19 cellular contexts compared by ENCODE assay signal in the genomic region with DNA sequence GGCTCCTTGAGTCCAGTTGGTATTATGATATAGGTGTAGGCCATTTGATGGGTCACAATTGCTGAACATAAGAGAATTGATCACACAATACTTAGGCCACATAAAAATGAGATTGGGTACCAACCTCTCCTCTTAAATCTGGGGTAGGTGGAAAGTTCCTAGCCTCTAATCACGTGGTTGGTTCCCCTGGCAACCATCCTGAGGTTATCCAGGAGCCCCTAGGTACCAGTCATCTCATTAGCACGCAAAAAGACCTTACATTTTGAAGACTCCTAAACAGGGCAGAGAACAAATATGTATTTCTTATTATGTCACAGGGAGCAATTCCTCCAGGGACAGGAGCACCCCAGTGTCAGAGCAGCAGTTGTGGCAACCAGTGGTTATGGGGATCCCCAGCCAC. TPM values are rescaled to one million over a fixed set of nuclear protein-coding genes. Genes with fewer than 3 reads are reported as not detected.
"Had no signal": no experiment of that assay in that cellular context is flagged by ENCODE, and none has a peak within 500 bp of the region (broad histone marks: within the 10 kb centered on the region; RNA-seq: fewer than 3 reads in every experiment).

No MANE protein-coding gene starts in this region.

- H3K27ac ChIP-seq: colonic mucosa, lower lobe of right lung, tibial artery, uterus had no signal

- H3K27me3 Mint-ChIP-seq: activated naive CD8-positive, alpha-beta T cell treated with anti-CD3 and anti-CD28 coated beads for 36 hours had no signal

- H3K4me3 ChIP-seq: body of pancreas, colonic mucosa, lower lobe of right lung, tibial artery, uterus had no signal

- H3K9me3 ChIP-seq: body of pancreas, colonic mucosa, lower lobe of right lung, tibial artery, uterus had no signal

- ATAC-seq: body of pancreas, esophagus mucosa, lower lobe of right lung had no signal

- H3K4me3 Mint-ChIP-seq: activated naive CD8-positive, alpha-beta T cell treated with anti-CD3 and anti-CD28 coated beads for 36 hours had no signal

- H3K27ac Mint-ChIP-seq: activated naive CD8-positive, alpha-beta T cell treated with anti-CD3 and anti-CD28 coated beads for 36 hours had no signal

- H3K4me1 ChIP-seq: colonic mucosa, tibial artery, uterus had no signal

- H3K9me3 Mint-ChIP-seq: activated naive CD8-positive, alpha-beta T cell treated with anti-CD3 and anti-CD28 coated beads for 36 hours had no signal

- H3K36me3 ChIP-seq: colonic mucosa, lower lobe of right lung, tibial artery, uterus had no signal

- H3K27me3 ChIP-seq: body of pancreas, colonic mucosa, tibial artery, uterus had no signal

- DNase-seq: activated CD4-positive, alpha-beta T cell treated with anti-CD3 and anti-CD28 coated beads, Interleukin-2, amount 50 U/mL, for 1 hour; activated CD8-positive, alpha-beta memory T cell treated with anti-CD3 and anti-CD28 coated beads for 24 hours; activated naive CD8-positive, alpha-beta T cell treated with anti-CD3 and anti-CD28 coated beads for 36 hours; amygdala; central memory CD4-positive, alpha-beta T cell; colonic mucosa; hypothalamus; kidney glomerular epithelial cell; lower lobe of right lung; midbrain; retina; stimulated activated CD4-positive, alpha-beta T cell treated with anti-CD3 and anti-CD28 coated beads, Interleukin-15, amount 100 ng/mL, for 24 hours; stimulated activated CD4-positive, alpha-beta T cell treated with anti-CD3 and anti-CD28 coated beads, Interleukin-4, amount 100 ng/mL, for 1 hour; stimulated activated naive CD4-positive, alpha-beta T cell; tibial artery; uterus had no signal

RNA-seq across cellular contexts. Expression of gene ADGRF3, which starts 13.3 kb away (rescaled TPM):
- total RNA-seq: body of pancreas, subcutaneous adipose tissue had no signal
